In genomic region chr4:174037631-174038030, GRCh38 we compare ENCODE assay signal across 20 cellular contexts.
"Had no signal": no experiment of that assay in that cellular context is flagged by ENCODE, and none has a peak within 500 bp of the region (broad histone marks: within the 10 kb centered on the region; RNA-seq: fewer than 3 reads in every experiment).

No MANE protein-coding gene starts in this region.

- H3K36me3 ChIP-seq: ovary, sigmoid colon, thyroid gland had no signal

- H3K4me1 ChIP-seq: body of pancreas, thyroid gland had no signal

- H3K4me3 Mint-ChIP-seq: activated B cell treated with CpG ODN at 0.5 μM for 24 hours; activated CD4-positive, alpha-beta memory T cell treated with anti-CD3 and anti-CD28 coated beads for 36 hours; activated naive CD8-positive, alpha-beta T cell treated with anti-CD3 and anti-CD28 coated beads for 36 hours; activated T-helper 17 cell treated with anti-CD3 and anti-CD28 coated beads, Interleukin-2, amount 50 U/mL, for 72 hours; endodermal cell; immature natural killer cell; naive B cell; stimulated activated naive B cell treated with anti-CD40 and anti-IgM and Interleukin-4, amounts not matched to agents 10 μg/mL and 1 μg/mL and 100 μg/mL, for 72 hours; T-cell had no signal

- FAIRE-seq: colon, frontal cortex had no signal

- H3K4me3 ChIP-seq: body of pancreas, mucosa of descending colon, ovary, sigmoid colon, thyroid gland had no signal

- H3K36me3 Mint-ChIP-seq: activated CD4-positive, alpha-beta memory T cell treated with anti-CD3 and anti-CD28 coated beads for 36 hours; activated naive CD8-positive, alpha-beta T cell treated with anti-CD3 and anti-CD28 coated beads for 36 hours; immature natural killer cell; naive B cell; stimulated activated naive B cell treated with anti-CD40 and anti-IgM and Interleukin-4, amounts not matched to agents 10 μg/mL and 1 μg/mL and 100 μg/mL, for 72 hours; T-cell had no signal

- H3K9me3 Mint-ChIP-seq: activated B cell treated with CpG ODN at 0.5 μM for 24 hours; activated CD4-positive, alpha-beta memory T cell treated with anti-CD3 and anti-CD28 coated beads for 36 hours; activated naive CD8-positive, alpha-beta T cell treated with anti-CD3 and anti-CD28 coated beads for 36 hours; activated T-helper 17 cell treated with anti-CD3 and anti-CD28 coated beads, Interleukin-2, amount 50 U/mL, for 72 hours; endodermal cell; naive B cell; stimulated activated naive B cell treated with anti-CD40 and anti-IgM and Interleukin-4, amounts not matched to agents 10 μg/mL and 1 μg/mL and 100 μg/mL, for 72 hours; T-cell had no signal

- H3K4me1 Mint-ChIP-seq: activated B cell treated with CpG ODN at 0.5 μM for 24 hours; activated naive CD8-positive, alpha-beta T cell treated with anti-CD3 and anti-CD28 coated beads for 36 hours; activated T-helper 17 cell treated with anti-CD3 and anti-CD28 coated beads, Interleukin-2, amount 50 U/mL, for 72 hours; immature natural killer cell; naive B cell; stimulated activated naive B cell treated with anti-CD40 and anti-IgM and Interleukin-4, amounts not matched to agents 10 μg/mL and 1 μg/mL and 100 μg/mL, for 72 hours; T-cell had no signal

- H3K27me3 ChIP-seq: body of pancreas, ovary, sigmoid colon, thyroid gland had no signal

- H3K27ac Mint-ChIP-seq: activated B cell treated with CpG ODN at 0.5 μM for 24 hours; activated CD4-positive, alpha-beta memory T cell treated with anti-CD3 and anti-CD28 coated beads for 36 hours; activated naive CD8-positive, alpha-beta T cell treated with anti-CD3 and anti-CD28 coated beads for 36 hours; activated T-helper 17 cell treated with anti-CD3 and anti-CD28 coated beads, Interleukin-2, amount 50 U/mL, for 72 hours; endodermal cell; immature natural killer cell; naive B cell; stimulated activated naive B cell treated with anti-CD40 and anti-IgM and Interleukin-4, amounts not matched to agents 10 μg/mL and 1 μg/mL and 100 μg/mL, for 72 hours; T-cell had no signal

- DNase-seq: activated B cell treated with CpG ODN at 0.5 μM for 24 hours; activated CD4-positive, alpha-beta memory T cell treated with anti-CD3 and anti-CD28 coated beads for 36 hours; activated CD4-positive, alpha-beta T cell treated with anti-CD3 and anti-CD28 coated beads for 4 hours; activated naive CD4-positive, alpha-beta T cell; activated naive CD8-positive, alpha-beta T cell treated with anti-CD3 and anti-CD28 coated beads for 36 hours; body of pancreas; caudate nucleus; endodermal cell; immature natural killer cell; left ventricle myocardium superior; mucosa of descending colon; naive B cell; ovary; sigmoid colon; stimulated activated naive B cell treated with anti-CD40 and anti-IgM and Interleukin-4, amounts not matched to agents 10 μg/mL and 1 μg/mL and 100 μg/mL, for 72 hours; T-cell; thyroid gland had no signal

- H3K27me3 Mint-ChIP-seq: activated B cell treated with CpG ODN at 0.5 μM for 24 hours; activated CD4-positive, alpha-beta memory T cell treated with anti-CD3 and anti-CD28 coated beads for 36 hours; activated naive CD8-positive, alpha-beta T cell treated with anti-CD3 and anti-CD28 coated beads for 36 hours; naive B cell; stimulated activated naive B cell treated with anti-CD40 and anti-IgM and Interleukin-4, amounts not matched to agents 10 μg/mL and 1 μg/mL and 100 μg/mL, for 72 hours had no signal

- H3K9me3 ChIP-seq: body of pancreas, mucosa of descending colon, ovary, sigmoid colon had no signal

- ATAC-seq: activated T-helper 17 cell treated with anti-CD3 and anti-CD28 coated beads, Interleukin-2, amount 50 U/mL, for 72 hours; body of pancreas; left ventricle myocardium superior; mucosa of descending colon; stimulated activated naive B cell treated with anti-CD40 and anti-IgM and Interleukin-4, amounts not matched to agents 10 μg/mL and 1 μg/mL and 100 μg/mL, for 72 hours; T-cell had no signal
